ENCODE assay signal across 17 cellular contexts in the genomic region with DNA sequence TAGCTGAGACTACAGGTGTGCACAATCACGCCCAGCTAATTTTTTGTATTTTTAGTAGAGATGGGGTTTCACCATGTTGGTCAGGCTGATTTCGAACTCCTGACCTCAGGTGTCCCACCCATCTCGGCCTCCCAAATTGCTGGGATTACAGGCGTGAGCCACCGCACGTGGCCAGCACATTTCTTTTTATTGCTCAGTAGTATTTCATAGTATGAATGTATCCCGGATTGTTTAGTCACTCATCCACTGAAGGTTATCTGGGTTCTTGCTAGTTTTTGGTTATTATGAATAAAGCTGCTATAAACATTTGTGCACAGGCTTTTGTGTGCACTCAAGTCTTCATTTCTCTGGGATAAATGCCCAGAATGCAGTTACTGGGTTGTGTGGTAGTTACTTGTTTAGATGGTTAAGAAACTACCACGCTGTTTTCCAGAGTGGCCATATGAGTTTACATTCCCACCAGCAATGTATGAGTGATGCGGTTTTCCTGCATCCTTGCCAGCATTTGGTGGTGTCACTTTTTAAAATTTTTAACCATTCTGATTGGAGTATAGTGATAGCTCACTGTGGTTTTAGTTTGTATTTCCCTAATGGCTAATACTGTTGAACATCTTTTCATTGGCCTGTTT.
DNase-seq lines count a peak whose midpoint lies in the region; ATAC-seq, FAIRE-seq and TF ChIP-seq lines count a peak whose summit lies in the region.
"Had no signal": no experiment of that assay in that cellular context is flagged by ENCODE, and none has a peak within 500 bp of the region (broad histone marks: within the 10 kb centered on the region; RNA-seq: fewer than 3 reads in every experiment).

No MANE protein-coding gene starts in this region.

- no peaks in the 10 kb centered on the region for H3K36me3 ChIP-seq in astrocyte (ENCODE audit: insufficient read depth, low read length)
- H3K36me3 ChIP-seq in fibroblast of lung (ENCODE audit: control insufficient read depth, insufficient read depth, low read length): no peaks in the 10 kb centered on the region
- no peaks in the 10 kb centered on the region for H3K36me3 ChIP-seq in GM23338 (ENCODE audit: insufficient read depth)
- H3K36me3 ChIP-seq: BLaER1 treated with 17β-estradiol and CSF1 and Interleukin-3, amounts not matched to agents 10 nM and 100 nM had no signal

- H3K36me3 Mint-ChIP-seq in astrocyte (ENCODE audit: low read depth, unreplicated experiment) (peaks cover under 1% of the 10 kb centered on the region), GM23338 (ENCODE audit: low read depth) (no peaks in the 10 kb centered on the region)
- H3K36me3 Mint-ChIP-seq: CD4-positive, CD25-positive, alpha-beta regulatory T cell had no signal

- H2AFZ ChIP-seq in astrocyte (ENCODE audit: low read depth, low read length): no peak overlapping the region
- no peak overlapping the region for H2AFZ ChIP-seq in fibroblast of lung (ENCODE audit: low read length)
- H2AFZ ChIP-seq in GM23338: no peak overlapping the region

- TF ChIP-seq CTCF in astrocyte (IDR thresholded peaks at IDR 0.05; ENCODE audit: insufficient read depth, low read depth, low read length): no peak
- no peak for TF ChIP-seq CTCF in fibroblast of lung (conservative IDR thresholded peaks at IDR 0.05 in 1 of 2, IDR thresholded peaks at IDR 0.05 in 1 of 2; ENCODE audit: low read depth in 1 of 2, low read length in 2 of 2)
- TF ChIP-seq CTCF in GM13977 (IDR thresholded peaks at IDR 0.05; ENCODE audit: extremely low read depth, insufficient read depth, missing control alignments): no peak
- no peak for TF ChIP-seq CTCF in GM23338 (conservative IDR thresholded peaks at IDR 0.05; ENCODE audit: low read depth in 2 of 2)

- H3K27me3 Mint-ChIP-seq in astrocyte (ENCODE audit: low read depth, unreplicated experiment): peaks cover 3% of the 10 kb centered on the region
- H3K27me3 Mint-ChIP-seq in GM23338 (ENCODE audit: insufficient read depth, low read depth, poor library complexity): no peaks in the 10 kb centered on the region
- H3K27me3 Mint-ChIP-seq: CD4-positive, CD25-positive, alpha-beta regulatory T cell had no signal

- H3K9me3 ChIP-seq in astrocyte (ENCODE audit: insufficient read depth, low read depth, low read length) (no peaks in the 10 kb centered on the region), fibroblast of lung (ENCODE audit: control insufficient read depth, insufficient read depth, low read depth, low read length) (no peaks in the 10 kb centered on the region)

- no peaks in the 10 kb centered on the region for H3K27me3 ChIP-seq in astrocyte (ENCODE audit: insufficient read depth, low read length)
- peaks cover 3% of the 10 kb centered on the region for H3K27me3 ChIP-seq in fibroblast of lung (ENCODE audit: control insufficient read depth, insufficient read depth, low read length)
- no peaks in the 10 kb centered on the region for H3K27me3 ChIP-seq in GM23338 (ENCODE audit: insufficient read depth)
- H3K27me3 ChIP-seq: BLaER1 treated with 17β-estradiol and CSF1 and Interleukin-3, amounts not matched to agents 10 nM and 100 nM had no signal

- no peak for FAIRE-seq in astrocyte (lab: Jason Lieb, UNC)
- FAIRE-seq: GM12891, GM19239, H1 had no signal

- in situ Hi-C loops in GM13977 (cut with MboI; ENCODE audit: low pct_unique_long_range_greater_than_20kb, low sequenced_read_pairs, unreplicated experiment): no loop called here

- no peaks in the 10 kb centered on the region for H3K9me2 ChIP-seq in GM23338 (ENCODE audit: insufficient read depth)

- DNase-seq in H4 (ENCODE audit: low spot score): peak; percentile 82
- DNase-seq in astrocyte (ENCODE audit: low read depth): peak; percentile 46
- peak; percentile 52 to 53 for DNase-seq in fibroblast of lung (ENCODE audit: low read depth in 2 of 2)
- DNase-seq in GM13977 (ENCODE audit: low spot score): no peak
- DNase-seq in GM23338 (ENCODE audit: low spot score): no peak
- DNase-seq in pons (ENCODE audit: low spot score): no peak
- DNase-seq: CD4-positive, CD25-positive, alpha-beta regulatory T cell; HCEC 1CT; HFFc6; KBM-7 had no signal

- peaks cover under 1% of the 10 kb centered on the region for H3K9me3 Mint-ChIP-seq in astrocyte (ENCODE audit: unreplicated experiment)
- no peaks in the 10 kb centered on the region; the same call in 2 of the 3 replicates for H3K9me3 Mint-ChIP-seq in GM23338
- H3K9me3 Mint-ChIP-seq: HFFc6 had no signal

- H3K79me2 ChIP-seq in astrocyte (ENCODE audit: insufficient read depth, low read length) (no peaks in the 10 kb centered on the region), fibroblast of lung (ENCODE audit: control insufficient read depth, insufficient read depth, low read length) (no peaks in the 10 kb centered on the region), GM23338 (replicated peaks; ENCODE audit: insufficient read depth) (no peaks in the 10 kb centered on the region)

- no peaks in the 10 kb centered on the region for H4K20me1 ChIP-seq in astrocyte (ENCODE audit: insufficient read depth, low read length)
- H4K20me1 ChIP-seq in fibroblast of lung (ENCODE audit: control insufficient read depth, extremely low read depth, insufficient read depth, low read length): no peaks in the 10 kb centered on the region
- no peaks in the 10 kb centered on the region for H4K20me1 ChIP-seq in GM23338 (replicated peaks; ENCODE audit: insufficient read depth)
- H4K20me1 ChIP-seq: BLaER1 treated with 17β-estradiol and CSF1 and Interleukin-3, amounts not matched to agents 10 nM and 100 nM had no signal

- H3K4me3 ChIP-seq in astrocyte (ENCODE audit: insufficient read depth, low read depth, low read length) (no peak overlapping the region), fibroblast of lung (replicated peaks in 1 of 4; ENCODE audit: control extremely low read depth in 1 of 4, insufficient read depth in 1 of 4, low read depth in 3 of 4, low read length in 4 of 4) (no peak overlapping the region), GM23338 (no peak overlapping the region)
- H3K4me3 ChIP-seq: A549; BLaER1 treated with 17β-estradiol and CSF1 and Interleukin-3, amounts not matched to agents 10 nM and 100 nM had no signal

- no peak overlapping the region for H3K9ac ChIP-seq in astrocyte (ENCODE audit: low read length)
- H3K9ac ChIP-seq in fibroblast of lung (ENCODE audit: insufficient read depth, low read length): no peak overlapping the region
- H3K9ac ChIP-seq: BLaER1 treated with 17β-estradiol and CSF1 and Interleukin-3, amounts not matched to agents 10 nM and 100 nM had no signal

- no peaks in the 10 kb centered on the region for H3K4me1 ChIP-seq in astrocyte (ENCODE audit: insufficient read depth, low read length)
- H3K4me1 ChIP-seq in fibroblast of lung (ENCODE audit: control insufficient read depth, extremely low read depth, insufficient read depth, low read length): no peaks in the 10 kb centered on the region
- H3K4me1 ChIP-seq in GM23338 (ENCODE audit: insufficient read depth): no peaks in the 10 kb centered on the region
- H3K4me1 ChIP-seq: BLaER1 treated with 17β-estradiol and CSF1 and Interleukin-3, amounts not matched to agents 10 nM and 100 nM had no signal

- H3K4me2 ChIP-seq in astrocyte (ENCODE audit: low read length): no peak overlapping the region
- no peak overlapping the region for H3K4me2 ChIP-seq in fibroblast of lung (ENCODE audit: extremely low read depth, insufficient read depth, low read length)
- H3K4me2 ChIP-seq in GM23338: no peak overlapping the region
- H3K4me2 ChIP-seq: A549; BLaER1 treated with 17β-estradiol and CSF1 and Interleukin-3, amounts not matched to agents 10 nM and 100 nM had no signal

- H3K27ac ChIP-seq in astrocyte (ENCODE audit: low read depth, low read length): no peak overlapping the region
- H3K27ac ChIP-seq in fibroblast of lung (ENCODE audit: insufficient read depth, low read length): no peak overlapping the region
- no peak overlapping the region for H3K27ac ChIP-seq in GM23338 (ENCODE audit: low read depth)
- H3K27ac ChIP-seq: A549; BLaER1 treated with 17β-estradiol and CSF1 and Interleukin-3, amounts not matched to agents 10 nM and 100 nM; HL-60 had no signal

- no peak for ATAC-seq in GM18498 (IDR thresholded peaks at IDR 0.05; ENCODE audit: unreplicated experiment)
- no peak for ATAC-seq in GM23338
- ATAC-seq: A549 had no signal

- H3K4me1 Mint-ChIP-seq in astrocyte (ENCODE audit: low read depth, unreplicated experiment) (no peaks in the 10 kb centered on the region), GM23338 (peaks cover 6% of the 10 kb centered on the region; the same call in 2 of the 3 replicates)
- H3K4me1 Mint-ChIP-seq: CD4-positive, CD25-positive, alpha-beta regulatory T cell had no signal

- H3K4me3 Mint-ChIP-seq in astrocyte (ENCODE audit: unreplicated experiment) (no peak overlapping the region), GM23338 (no peak overlapping the region)
- H3K4me3 Mint-ChIP-seq: CD4-positive, CD25-positive, alpha-beta regulatory T cell; HFFc6 had no signal

- no peak overlapping the region for H3K27ac Mint-ChIP-seq in astrocyte (ENCODE audit: unreplicated experiment)
- H3K27ac Mint-ChIP-seq in GM23338: no peak overlapping the region
- H3K27ac Mint-ChIP-seq: CD4-positive, CD25-positive, alpha-beta regulatory T cell; HFFc6 had no signal

- no peaks in the 10 kb centered on the region for H3F3A ChIP-seq in GM23338 (replicated peaks; ENCODE audit: low read depth)

TF ChIP-seq in GM23338, 12 proteins besides CTCF, POLR2A, EP300 and RAD21 (continues in another document):
- TF ChIP-seq STAT1 (IDR thresholded peaks at IDR 0.05; ENCODE audit: unreplicated experiment) (no peak), ZNF331 (CRISPR knock-in tag; IDR thresholded peaks at IDR 0.05; ENCODE audit: low read depth) (no peak), JUNB (IDR thresholded peaks at IDR 0.05; ENCODE audit: unreplicated experiment) (no peak)

Comparison
In these comparisons a context has a peak if more than half of its experiments do, and no peak if none do; other contexts are left out.
1. DNase-seq: peak in H4 (single experiment), astrocyte (single experiment) and fibroblast of lung (2 of 2); none in GM13977 (single experiment), GM23338 (single experiment) and pons (single experiment).